Comparison of ENCODE assay signal across 21 cellular contexts in genomic region chr9:72428329-72428728, GRCh38.
DNase-seq lines count a peak whose midpoint lies in the region; ATAC-seq, FAIRE-seq and TF ChIP-seq lines count a peak whose summit lies in the region.
"Had no signal": no experiment of that assay in that cellular context is flagged by ENCODE, and none has a peak within 500 bp of the region (broad histone marks: within the 10 kb centered on the region; RNA-seq: fewer than 3 reads in every experiment).

No MANE protein-coding gene starts in this region.

- H3K4me3 ChIP-seq in astrocyte (ENCODE audit: insufficient read depth, low read depth, low read length) (no peak overlapping the region), fibroblast of villous mesenchyme (ENCODE audit: low read depth, low read length) (no peak overlapping the region)
- H3K4me3 ChIP-seq: ascending aorta, esophagus muscularis mucosa, left lung, MG63 had no signal

- no peaks in the 10 kb centered on the region for H3K36me3 ChIP-seq in astrocyte (ENCODE audit: insufficient read depth, low read length)
- H3K36me3 ChIP-seq: ascending aorta, esophagus muscularis mucosa, left lung, MG63 had no signal

- H2AFZ ChIP-seq in astrocyte (ENCODE audit: low read depth, low read length) = no peak overlapping the region
- H2AFZ ChIP-seq: parathyroid adenoma had no signal

- peak; percentile 91 for FAIRE-seq in astrocyte (lab: Jason Lieb, UNC)
- FAIRE-seq in HTR-8/SVneo (lab: Jason Lieb, UNC) = no peak
- FAIRE-seq: H1 had no signal

- DNase-seq in GM04503 (ENCODE audit: low read depth) (peak; percentile 96), astrocyte (ENCODE audit: low read depth) (peak; percentile 95), fibroblast of villous mesenchyme (ENCODE audit: low read depth) (peak; percentile 9), stromal cell of bone marrow (ENCODE audit: low read depth) (peak; percentile 50), HTR-8/SVneo (ENCODE audit: insufficient read length, low spot score) (no peak), HuH-7 (ENCODE audit: low spot score) (no peak)
- DNase-seq: activated B cell treated with CpG ODN at 0.5 μM for 24 hours; activated CD8-positive, alpha-beta memory T cell treated with anti-CD3 and anti-CD28 coated beads, Interleukin-2, amount 10 ng/mL, durations not matched to agents 7 days and 5 days; activated gamma-delta T cell treated with Interleukin-2 at 50 U/mL for 16 hours; left lung; MG63; NK-92 treated with Interleukin-12 subunit alpha and Interleukin-12 subunit beta, amount 100 ng/mL, for 24 hours; stimulated activated CD4-positive, alpha-beta T cell treated with anti-CD3 and anti-CD28 coated beads, Interleukin-12 subunit alpha, Interleukin-12 subunit beta, amount 100 ng/mL, for 4 hours; stimulated activated naive CD4-positive, alpha-beta T cell; T-helper 1 cell; trophoblast cell had no signal

- no peaks in the 10 kb centered on the region for H3K36me3 Mint-ChIP-seq in astrocyte (ENCODE audit: low read depth, unreplicated experiment)
- H3K36me3 Mint-ChIP-seq: activated CD8-positive, alpha-beta memory T cell treated with anti-CD3 and anti-CD28 coated beads, Interleukin-2, amount 10 ng/mL, durations not matched to agents 7 days and 5 days had no signal

- no peaks in the 10 kb centered on the region for H3K9me3 ChIP-seq in astrocyte (ENCODE audit: insufficient read depth, low read depth, low read length)
- H3K9me3 ChIP-seq: ascending aorta, esophagus muscularis mucosa, left lung, MG63 had no signal

- no peak for ATAC-seq in HG03139 (IDR thresholded peaks at IDR 0.05; ENCODE audit: unreplicated experiment)
- ATAC-seq: activated CD8-positive, alpha-beta memory T cell treated with anti-CD3 and anti-CD28 coated beads, Interleukin-2, amount 10 ng/mL, durations not matched to agents 7 days and 5 days; left lung had no signal

- H3K27ac Mint-ChIP-seq in astrocyte (ENCODE audit: unreplicated experiment) = no peak overlapping the region
- H3K27ac Mint-ChIP-seq: activated B cell treated with CpG ODN at 0.5 μM for 24 hours; activated CD8-positive, alpha-beta memory T cell treated with anti-CD3 and anti-CD28 coated beads, Interleukin-2, amount 10 ng/mL, durations not matched to agents 7 days and 5 days had no signal

- no peaks in the 10 kb centered on the region for H3K27me3 ChIP-seq in astrocyte (ENCODE audit: insufficient read depth, low read length)
- H3K27me3 ChIP-seq: ascending aorta, esophagus muscularis mucosa, left lung, MG63 had no signal

- no peaks in the 10 kb centered on the region for H3K79me2 ChIP-seq in astrocyte (ENCODE audit: insufficient read depth, low read length)
- H3K79me2 ChIP-seq: parathyroid adenoma had no signal

- H3K4me1 ChIP-seq in astrocyte (ENCODE audit: insufficient read depth, low read length) = peaks cover 15% of the 10 kb centered on the region
- H3K4me1 ChIP-seq: esophagus muscularis mucosa, parathyroid adenoma had no signal

- H3K4me3 Mint-ChIP-seq in astrocyte (ENCODE audit: unreplicated experiment) = no peak overlapping the region
- H3K4me3 Mint-ChIP-seq: activated B cell treated with CpG ODN at 0.5 μM for 24 hours; activated CD8-positive, alpha-beta memory T cell treated with anti-CD3 and anti-CD28 coated beads, Interleukin-2, amount 10 ng/mL, durations not matched to agents 7 days and 5 days had no signal

- H3K4me1 Mint-ChIP-seq in astrocyte (ENCODE audit: low read depth, unreplicated experiment) = peaks cover 2% of the 10 kb centered on the region
- H3K4me1 Mint-ChIP-seq: activated CD8-positive, alpha-beta memory T cell treated with anti-CD3 and anti-CD28 coated beads, Interleukin-2, amount 10 ng/mL, durations not matched to agents 7 days and 5 days had no signal

- H3K4me2 ChIP-seq in astrocyte (ENCODE audit: low read length) = peak overlapping the region; percentile 53

- H3K9me3 Mint-ChIP-seq in astrocyte (ENCODE audit: unreplicated experiment) = no peaks in the 10 kb centered on the region
- H3K9me3 Mint-ChIP-seq: activated B cell treated with CpG ODN at 0.5 μM for 24 hours had no signal

- no peak overlapping the region for H3K9ac ChIP-seq in astrocyte (ENCODE audit: low read length)
- H3K9ac ChIP-seq: parathyroid adenoma had no signal

- no peak for TF ChIP-seq CTCF in astrocyte (IDR thresholded peaks at IDR 0.05; ENCODE audit: insufficient read depth, low read depth, low read length)
- no peak for TF ChIP-seq CTCF in fibroblast of villous mesenchyme (IDR thresholded peaks at IDR 0.05; ENCODE audit: insufficient read depth, low read depth, low read length)

- H3K27ac ChIP-seq in astrocyte (ENCODE audit: low read depth, low read length) = peak overlapping the region; percentile 19
- H3K27ac ChIP-seq: ascending aorta, esophagus muscularis mucosa, left lung, parathyroid adenoma had no signal

- no peaks in the 10 kb centered on the region for H3K27me3 Mint-ChIP-seq in astrocyte (ENCODE audit: low read depth, unreplicated experiment)
- H3K27me3 Mint-ChIP-seq: activated B cell treated with CpG ODN at 0.5 μM for 24 hours had no signal

- no peaks in the 10 kb centered on the region for H4K20me1 ChIP-seq in astrocyte (ENCODE audit: insufficient read depth, low read length)

Comparison
In these comparisons a context has a peak if more than half of its experiments do, and no peak if none do; other contexts are left out.
1. DNase-seq: peak in GM04503 (single experiment), astrocyte (single experiment), fibroblast of villous mesenchyme (single experiment) and stromal cell of bone marrow (single experiment); none in HTR-8/SVneo (single experiment) and HuH-7 (single experiment).